ENCODE assay signal across 11 cellular contexts in the genomic region with DNA sequence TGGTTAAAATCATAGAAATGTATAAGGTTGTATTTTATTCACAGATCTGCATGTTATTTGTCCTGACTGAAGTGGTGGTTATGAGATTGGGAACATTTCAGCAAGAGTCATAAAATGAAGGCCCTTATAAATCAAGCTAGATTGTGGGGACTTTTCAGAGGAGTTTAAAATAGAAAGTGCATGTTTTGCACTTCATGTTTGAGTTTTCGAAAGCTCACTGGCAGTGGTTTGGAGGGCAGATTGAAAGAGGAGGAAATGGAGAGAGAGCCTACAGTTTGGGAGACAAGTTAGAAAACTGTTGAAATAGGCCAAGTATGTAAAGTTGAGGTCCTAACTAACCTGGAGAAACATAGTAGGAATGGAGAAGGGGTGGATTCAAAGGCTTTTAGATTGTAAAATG.
DNase-seq lines count a peak whose midpoint lies in the region; ATAC-seq, FAIRE-seq and TF ChIP-seq lines count a peak whose summit lies in the region.
"Had no signal": no experiment of that assay in that cellular context is flagged by ENCODE, and none has a peak within 500 bp of the region (broad histone marks: within the 10 kb centered on the region; RNA-seq: fewer than 3 reads in every experiment).

No MANE protein-coding gene starts in this region.

- peaks cover 28% of the 10 kb centered on the region for H3K36me3 Mint-ChIP-seq in activated CD4-positive, alpha-beta memory T cell treated with anti-CD3 and anti-CD28 coated beads, Interleukin-2, amount 10 ng/mL, durations not matched to agents 7 days and 5 days (ENCODE audit: low read depth)
- no peaks in the 10 kb centered on the region for H3K36me3 Mint-ChIP-seq in natural killer cell

- CTCF ChIA-PET in activated CD4-positive, alpha-beta memory T cell treated with anti-CD3 and anti-CD28 coated beads, Interleukin-2, amount 10 ng/mL, durations not matched to agents 7 days and 5 days (lab: Charles Lee) = no interaction called here

- no peaks in the 10 kb centered on the region for H3K27me3 Mint-ChIP-seq in activated CD4-positive, alpha-beta memory T cell treated with anti-CD3 and anti-CD28 coated beads, Interleukin-2, amount 10 ng/mL, durations not matched to agents 7 days and 5 days
- no peaks in the 10 kb centered on the region for H3K27me3 Mint-ChIP-seq in natural killer cell (ENCODE audit: low read depth in 2 of 2)

- POLR2A ChIA-PET in activated CD4-positive, alpha-beta memory T cell treated with anti-CD3 and anti-CD28 coated beads, Interleukin-2, amount 10 ng/mL, durations not matched to agents 7 days and 5 days (lab: Charles Lee) = interaction anchor here (1.4 kb wide), 1 partner anchor 10 kb away, joined by 5 read pairs; no protein-coding TSS in a partner anchor

- ATAC-seq in natural killer cell (peak in 2 of 3 donors; percentile 34 to 64), GM21447 (IDR thresholded peaks at IDR 0.05; ENCODE audit: unreplicated experiment) (no peak)

- TF ChIP-seq CTCF in natural killer cell (IDR thresholded peaks at IDR 0.05) = no peak

- intact Hi-C loops in natural killer cell (cut with micrococcal nuclease) = no loop called here

- peak; percentile 24 for DNase-seq in GM12892 (ENCODE audit: insufficient read length)
- peak; percentile 15 for DNase-seq in GM19238 (ENCODE audit: insufficient read length, low spot score)
- DNase-seq in activated CD4-positive, alpha-beta memory T cell treated with anti-CD3 and anti-CD28 coated beads, Interleukin-2, amount 10 ng/mL, durations not matched to agents 7 days and 5 days = no peak
- no peak for DNase-seq in natural killer cell
- no peak for DNase-seq in hypothalamus (lab: John Stamatoyannopoulos, UW)
- DNase-seq in COR-L47 (lab: John Stamatoyannopoulos, UW) = no peak
- DNase-seq: T1000 had no signal

- peak; percentile 88 for FAIRE-seq in GM12892 (lab: Jason Lieb, UNC)
- FAIRE-seq: islet of Langerhans had no signal

- TF ChIP-seq POLR2A in GM12892 (IDR thresholded peaks at IDR 0.05; ENCODE audit: low read depth, low read length) = no peak

- H3K27ac Mint-ChIP-seq in activated CD4-positive, alpha-beta memory T cell treated with anti-CD3 and anti-CD28 coated beads, Interleukin-2, amount 10 ng/mL, durations not matched to agents 7 days and 5 days = peak overlapping the region; percentile 74
- peak overlapping the region; percentile 32 to 78 for H3K27ac Mint-ChIP-seq in natural killer cell
- H3K27ac Mint-ChIP-seq: GM23338 had no signal

- peaks cover 2% of the 10 kb centered on the region for H3K9me3 Mint-ChIP-seq in activated CD4-positive, alpha-beta memory T cell treated with anti-CD3 and anti-CD28 coated beads, Interleukin-2, amount 10 ng/mL, durations not matched to agents 7 days and 5 days
- H3K9me3 Mint-ChIP-seq in natural killer cell = no peaks in the 10 kb centered on the region
- H3K9me3 Mint-ChIP-seq: GM23338 had no signal

- H3K4me1 Mint-ChIP-seq in activated CD4-positive, alpha-beta memory T cell treated with anti-CD3 and anti-CD28 coated beads, Interleukin-2, amount 10 ng/mL, durations not matched to agents 7 days and 5 days = peaks cover 49% of the 10 kb centered on the region
- H3K4me1 Mint-ChIP-seq in natural killer cell = peaks cover 47 to 68% of the 10 kb centered on the region in 2 donors

- peak overlapping the region; percentile 51 for H3K4me3 Mint-ChIP-seq in activated CD4-positive, alpha-beta memory T cell treated with anti-CD3 and anti-CD28 coated beads, Interleukin-2, amount 10 ng/mL, durations not matched to agents 7 days and 5 days
- peak overlapping the region; percentile 7 for H3K4me3 Mint-ChIP-seq in natural killer cell
- H3K4me3 Mint-ChIP-seq: GM23338, neural crest cell had no signal

Comparison
In these comparisons a context has a peak if more than half of its experiments do, and no peak if none do; other contexts are left out.
1. DNase-seq: peak in GM12892 (single experiment) and GM19238 (single experiment); none in activated CD4-positive, alpha-beta memory T cell treated with anti-CD3 and anti-CD28 coated beads, Interleukin-2, amount 10 ng/mL, durations not matched to agents 7 days and 5 days (single experiment), natural killer cell (single experiment), hypothalamus (0 of 51) and COR-L47 (single experiment).